8 cellular contexts compared by ENCODE assay signal in genomic region chr2:216695401-216695821, GRCh38. TPM values are rescaled to one million over a fixed set of nuclear protein-coding genes. Genes with fewer than 3 reads are reported as not detected.
DNase-seq lines count a peak whose midpoint lies in the region; ATAC-seq and TF ChIP-seq lines count a peak whose summit lies in the region.

TSS of gene IGFBP5 (minus strand) at chr2:216695549. CDS start at chr2:216694775, 774 bp downstream.

- H3K4me3 Mint-ChIP-seq in endothelial cell (ENCODE audit: unreplicated experiment), result peak within 1 kb of the TSS; percentile 52
- no peak within 1 kb of the TSS for H3K4me3 Mint-ChIP-seq in activated CD8-positive, alpha-beta memory T cell treated with anti-CD3 and anti-CD28 coated beads, Interleukin-2, amount 10 ng/mL, durations not matched to agents 7 days and 5 days

- WGBS in testis, 2 donors, result 9 to 10% methylated on average over 15 to 16 of the region's 16 CpGs

- no peaks in the 10 kb centered on the region for H3K9me3 ChIP-seq in testis

- peaks cover 20% of the 10 kb centered on the region for H3K4me1 ChIP-seq in testis

- intact Hi-C loops in testis (cut with DNase I; ENCODE audit: low total_unique reads), result loop anchor here (10.0 kb wide), 1 partner anchor 1059 kb away; no protein-coding TSS in a partner anchor

- H3K27ac Mint-ChIP-seq in endothelial cell (ENCODE audit: unreplicated experiment), result no peak within 1 kb of the TSS
- H3K27ac Mint-ChIP-seq in activated CD8-positive, alpha-beta memory T cell treated with anti-CD3 and anti-CD28 coated beads, Interleukin-2, amount 10 ng/mL, durations not matched to agents 7 days and 5 days, result no peak within 1 kb of the TSS

- no peak for ATAC-seq in activated CD8-positive, alpha-beta memory T cell treated with anti-CD3 and anti-CD28 coated beads, Interleukin-2, amount 10 ng/mL, durations not matched to agents 7 days and 5 days

- no peak for TF ChIP-seq CTCF in endothelial cell (IDR thresholded peaks at IDR 0.05; ENCODE audit: unreplicated experiment)
- TF ChIP-seq CTCF in testis (IDR thresholded peaks at IDR 0.05), result no peak

- DNase-seq in NCI-H1417 (lab: John Stamatoyannopoulos, UW), result peak; percentile 71 to 90 (median 83)
- DNase-seq in NCI-H1417 treated with DMSO at 0.1 percent for 48 hours (lab: John Stamatoyannopoulos, UW), result no peak
- peak; percentile 73 for DNase-seq in RPMI7951 (ENCODE audit: low read depth)
- no peak for DNase-seq in endothelial cell (ENCODE audit: low spot score)
- DNase-seq in medulla oblongata (ENCODE audit: extremely low spot score), result peak; percentile 80
- DNase-seq in testis, result peak; percentile 92
- DNase-seq in activated CD8-positive, alpha-beta memory T cell treated with anti-CD3 and anti-CD28 coated beads, Interleukin-2, amount 10 ng/mL, durations not matched to agents 7 days and 5 days, result no peak
- no peak for DNase-seq in stimulated activated CD4-positive, alpha-beta T cell treated with anti-CD3 and anti-CD28 coated beads, Interleukin-12 subunit alpha, Interleukin-12 subunit beta, amount 100 ng/mL, for 4 hours

- peaks cover 24% of the 10 kb centered on the region for H3K4me1 Mint-ChIP-seq in endothelial cell (ENCODE audit: unreplicated experiment)
- peaks cover 29% of the 10 kb centered on the region for H3K4me1 Mint-ChIP-seq in activated CD8-positive, alpha-beta memory T cell treated with anti-CD3 and anti-CD28 coated beads, Interleukin-2, amount 10 ng/mL, durations not matched to agents 7 days and 5 days

- H3K9me3 Mint-ChIP-seq in endothelial cell (ENCODE audit: unreplicated experiment), result no peaks in the 10 kb centered on the region
- no peaks in the 10 kb centered on the region for H3K9me3 Mint-ChIP-seq in activated CD8-positive, alpha-beta memory T cell treated with anti-CD3 and anti-CD28 coated beads, Interleukin-2, amount 10 ng/mL, durations not matched to agents 7 days and 5 days (ENCODE audit: low read depth)

- H3K27me3 Mint-ChIP-seq in endothelial cell (ENCODE audit: unreplicated experiment), result peaks cover 24% of the 10 kb centered on the region
- peaks cover 70% of the 10 kb centered on the region for H3K27me3 Mint-ChIP-seq in activated CD8-positive, alpha-beta memory T cell treated with anti-CD3 and anti-CD28 coated beads, Interleukin-2, amount 10 ng/mL, durations not matched to agents 7 days and 5 days

- CTCF ChIA-PET in activated CD8-positive, alpha-beta memory T cell treated with anti-CD3 and anti-CD28 coated beads, Interleukin-2, amount 10 ng/mL, durations not matched to agents 7 days and 5 days (lab: Charles Lee), result interaction anchor here (0.5 to 1.5 kb wide), 3 partner anchors 8 to 1018 kb away, joined by 4 to 5 read pairs (median 4); no protein-coding TSS in a partner anchor

- H3K27ac ChIP-seq in testis, result peak within 1 kb of the TSS; percentile 45 to 77

- no peaks in the 10 kb centered on the region for H3K36me3 ChIP-seq in testis (ENCODE audit: low read depth, missing control alignments)

- no peaks in the 10 kb centered on the region for H3K27me3 ChIP-seq in testis

- H3K36me3 Mint-ChIP-seq in endothelial cell (ENCODE audit: low read depth, unreplicated experiment), result no peaks in the 10 kb centered on the region
- H3K36me3 Mint-ChIP-seq in activated CD8-positive, alpha-beta memory T cell treated with anti-CD3 and anti-CD28 coated beads, Interleukin-2, amount 10 ng/mL, durations not matched to agents 7 days and 5 days, result no peaks in the 10 kb centered on the region

- H3K4me3 ChIP-seq in testis, result peak within 1 kb of the TSS; percentile 52 to 74

- peak; percentile 21 for TF ChIP-seq POLR2A in testis (IDR thresholded peaks at IDR 0.05)

RNA-seq across cellular contexts. Expression of gene IGFBP5, which starts in this region (rescaled TPM):
- total RNA-seq in RPMI7951 (2014; rRNA removed; shearing (Covaris generic)), result 22.4 and 25.0 TPM in 2 replicates
- 7.2 TPM for total RNA-seq in endothelial cell (ENCODE audit: unreplicated experiment)
- total RNA-seq in testis, result 100 to 1,000 TPM; 169 to 308 TPM
- polyA plus RNA-seq in testis (ENCODE audit: insufficient read depth, low read depth, low replicate concordance), result 228 TPM
- under 1 TPM in 1 of 2 experiments, not detected in 1; 0.02 TPM for total RNA-seq in activated CD8-positive, alpha-beta memory T cell treated with anti-CD3 and anti-CD28 coated beads, Interleukin-2, amount 10 ng/mL, durations not matched to agents 7 days and 5 days

Comparison
In these comparisons a context has a peak if more than half of its experiments do, and no peak if none do; other contexts are left out.
1. DNase-seq: peak in NCI-H1417 (3 of 3), RPMI7951 (single experiment), medulla oblongata (single experiment) and testis (single experiment); none in NCI-H1417 treated with DMSO at 0.1 percent for 48 hours (single experiment), endothelial cell (single experiment), activated CD8-positive, alpha-beta memory T cell treated with anti-CD3 and anti-CD28 coated beads, Interleukin-2, amount 10 ng/mL, durations not matched to agents 7 days and 5 days (single experiment) and stimulated activated CD4-positive, alpha-beta T cell treated with anti-CD3 and anti-CD28 coated beads, Interleukin-12 subunit alpha, Interleukin-12 subunit beta, amount 100 ng/mL, for 4 hours (single experiment).